In genomic region chr3:142657033-142657432, GRCh38 we compare ENCODE assay signal across 1 cellular context.
TF ChIP-seq lines count a peak whose summit lies in the region.

No MANE protein-coding gene starts in this region.

TF ChIP-seq in SK-N-SH treated with all-trans-retinoic acid at 6 μM for 48 hours, 23 proteins besides CTCF, POLR2A, EP300 and RAD21 (continued from another document):
- TF ChIP-seq TSHZ2 (CRISPR knock-in tag; IDR thresholded peaks at IDR 0.05) (no peak), SNAI2 (CRISPR knock-in tag; IDR thresholded peaks at IDR 0.05) (no peak), ZC3H10 (CRISPR knock-in tag; IDR thresholded peaks at IDR 0.05) (no peak), TOX (CRISPR knock-in tag; IDR thresholded peaks at IDR 0.05; ENCODE audit: borderline replicate concordance) (no peak), ESRRG (CRISPR knock-in tag; IDR thresholded peaks at IDR 0.05) (no peak)
